8 cellular contexts compared by ENCODE assay signal in genomic region chr20:49278036-49278816, GRCh38. TPM values are rescaled to one million over a fixed set of nuclear protein-coding genes. Genes with fewer than 3 reads are reported as not detected.
DNase-seq lines count a peak whose midpoint lies in the region; ATAC-seq and TF ChIP-seq lines count a peak whose summit lies in the region.

Gene ZNFX1 (minus strand): TSS chr20:49278057. CDS start chr20:49275839, 2,218 bp downstream.

- H3K36me3 ChIP-seq in right atrium auricular region, result peaks cover 50% of the 10 kb centered on the region
- H3K36me3 ChIP-seq in uterus, result no peaks in the 10 kb centered on the region

- ATAC-seq in GM18499 (IDR thresholded peaks at IDR 0.05; ENCODE audit: insufficient read depth, unreplicated experiment) (peak; percentile 64), HG02943 (IDR thresholded peaks at IDR 0.05; ENCODE audit: low read depth, unreplicated experiment) (peak; percentile 88)

- H3K27ac ChIP-seq in right atrium auricular region (peak within 1 kb of the TSS; percentile 98 to 99), uterus (peak within 1 kb of the TSS; percentile 98 to 99)

- TF ChIP-seq CTCF in right atrium auricular region (IDR thresholded peaks at IDR 0.05) (peak in 1 of 2 donors; percentile 25), uterus (IDR thresholded peaks at IDR 0.05) (peak in 2 of 4 experiments; percentile 4 to 18)

- intact Hi-C loops in T-helper 2 cell treated with Interferon-gamma antibody and Interleukin-4, amounts not matched to agents 100 ng/mL and 5 ng/mL, for 36 hours (cut with micrococcal nuclease), result loop anchor here (1.0 to 10.0 kb wide), 6 partner anchors 44 to 837 kb away; partner anchors contain the start of genes CSE1L, DDX27, STAU1 and UBE2V1
- intact Hi-C loops in uterus (cut with DNase I; ENCODE audit: low total_unique reads), result no loop called here

- H3K4me1 ChIP-seq in right atrium auricular region, result peaks cover 0 to 59% of the 10 kb centered on the region in 2 donors
- peaks cover 2 to 4% of the 10 kb centered on the region in 2 donors for H3K4me1 ChIP-seq in uterus

- H3K4me3 ChIP-seq in right atrium auricular region (peak within 1 kb of the TSS; percentile 97), uterus (peak within 1 kb of the TSS; percentile 86 to 95)

- H3K27me3 ChIP-seq in right atrium auricular region (no peaks in the 10 kb centered on the region), uterus (no peaks in the 10 kb centered on the region)

- DNase-seq in NCI-H187 treated with DMSO at 0.1 percent for 48 hours (lab: John Stamatoyannopoulos, UW), result peak; percentile 85
- peak; percentile 74 to 100 (median 97) for DNase-seq in anterior cingulate cortex (lab: John Stamatoyannopoulos, UW)
- DNase-seq in right atrium auricular region (ENCODE audit: low spot score), result peak; percentile 98
- DNase-seq in pulmonary artery endothelial cell (ENCODE audit: low read depth, low spot score), result peak; percentile 87
- DNase-seq in uterus, result peak; percentile 99

- H3K9me3 ChIP-seq in right atrium auricular region (peaks cover 0 to 13% of the 10 kb centered on the region in 2 donors), uterus (no peaks in the 10 kb centered on the region)

- TF ChIP-seq POLR2A in uterus (IDR thresholded peaks at IDR 0.05), result peak; percentile 96 to 98

RNA-seq across cellular contexts. Expression of gene ZNFX1, which starts in this region (rescaled TPM):
- total RNA-seq in T-helper 2 cell treated with Interferon-gamma antibody and Interleukin-4, amounts not matched to agents 100 ng/mL and 5 ng/mL, for 36 hours, result 61.7 and 63.4 TPM in 2 replicates
- 10 to 100 TPM; 20.7 to 33.6 TPM for total RNA-seq in right atrium auricular region
- 36.1 and 45.3 TPM in 2 replicates for total RNA-seq in pulmonary artery endothelial cell
- 10 to 100 TPM; 20.0 to 46.2 (median 26.3) TPM for total RNA-seq in uterus

Comparison
In these comparisons a context has a peak if more than half of its experiments do, and no peak if none do; other contexts are left out.
1. Peak in every context shown above with its lines: DNase-seq, ATAC-seq, H3K4me3 ChIP-seq and H3K27ac ChIP-seq.